ENCODE assay signal across 16 cellular contexts in genomic region chr1:219948766-219949165, GRCh38. TPM values are rescaled to one million over a fixed set of nuclear protein-coding genes. Genes with fewer than 3 reads are reported as not detected.
"Had no signal": no experiment of that assay in that cellular context is flagged by ENCODE, and none has a peak within 500 bp of the region (broad histone marks: within the 10 kb centered on the region; RNA-seq: fewer than 3 reads in every experiment).

No MANE protein-coding gene starts in this region.

RNA-seq across cellular contexts. Expression of gene SLC30A10, which starts 20.4 kb away (rescaled TPM):
- total RNA-seq: activated naive CD4-positive, alpha-beta T cell treated with anti-CD3 and anti-CD28 coated beads for 36 hours; activated naive CD4-positive, alpha-beta T cell treated with anti-CD3 and anti-CD28 coated beads, Interleukin-2, amount 50 U/mL, for 72 hours; activated naive CD8-positive, alpha-beta T cell treated with anti-CD3 and anti-CD28 coated beads for 36 hours; activated naive CD8-positive, alpha-beta T cell treated with anti-CD3 and anti-CD28 coated beads, Interleukin-2, amount 10 ng/mL, durations not matched to agents 7 days and 5 days; activated T-cell treated with anti-CD3 and anti-CD28 coated beads, Interleukin-2, amount 50 U/mL, for 4 hours; activated T-cell treated with anti-CD3 and anti-CD28 coated beads, Interleukin-2, amount 50 U/mL, for 72 hours; activated T-helper 1 cell treated with anti-CD3 and anti-CD28 coated beads, Interleukin-12 subunit alpha, Interleukin-12 subunit beta, Interleukin-2, Interleukin-4 antibody, amounts not matched to agents 30 ng/mL and 10 ng/mL and 1 ng/mL, durations not matched to agents 14 hours and 24 hours and 36 hours; activated T-helper 17 cell treated with anti-CD3 and anti-CD28 coated beads, Interleukin-2, amount 50 U/mL, for 72 hours; activated T-helper 2 cell treated with anti-CD3 and anti-CD28 coated beads, Interferon-gamma antibody, Interleukin-2, Interleukin-4, amounts not matched to agents 10 μg/mL and 5 μg/mL and 100 μg/mL, durations not matched to agents 14 hours and 24 hours and 36 hours; aorta; ascending aorta; astrocyte; breast epithelium; bronchial epithelial cell; cardiac septum; chondrocyte had no signal
